ENCODE assay signal across 1 cellular context in the genomic region with DNA sequence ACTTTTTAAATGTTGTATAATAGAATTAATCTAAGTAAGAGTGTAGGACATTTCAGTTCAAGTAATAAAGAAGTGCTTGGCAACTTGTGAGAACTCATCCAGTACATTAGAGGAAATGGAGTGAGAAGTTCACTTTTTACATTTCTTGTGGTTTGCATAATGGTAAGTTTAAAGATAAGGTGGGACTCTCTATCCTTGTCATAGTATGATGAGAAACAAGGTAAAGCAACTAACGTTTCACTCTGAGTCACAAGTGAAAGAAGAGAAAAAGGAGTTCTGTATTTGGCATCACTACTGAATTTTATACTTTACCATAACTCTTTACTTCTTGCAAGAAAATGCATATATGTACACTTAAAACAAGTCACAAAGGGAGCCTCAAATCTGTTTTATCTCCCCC.
TF ChIP-seq lines count a peak whose summit lies in the region.

No MANE protein-coding gene starts in this region.

TF ChIP-seq in GM12878, 131 proteins besides CTCF, POLR2A, EP300 and RAD21 (continued from another document):
- TF ChIP-seq, protein P1, sequence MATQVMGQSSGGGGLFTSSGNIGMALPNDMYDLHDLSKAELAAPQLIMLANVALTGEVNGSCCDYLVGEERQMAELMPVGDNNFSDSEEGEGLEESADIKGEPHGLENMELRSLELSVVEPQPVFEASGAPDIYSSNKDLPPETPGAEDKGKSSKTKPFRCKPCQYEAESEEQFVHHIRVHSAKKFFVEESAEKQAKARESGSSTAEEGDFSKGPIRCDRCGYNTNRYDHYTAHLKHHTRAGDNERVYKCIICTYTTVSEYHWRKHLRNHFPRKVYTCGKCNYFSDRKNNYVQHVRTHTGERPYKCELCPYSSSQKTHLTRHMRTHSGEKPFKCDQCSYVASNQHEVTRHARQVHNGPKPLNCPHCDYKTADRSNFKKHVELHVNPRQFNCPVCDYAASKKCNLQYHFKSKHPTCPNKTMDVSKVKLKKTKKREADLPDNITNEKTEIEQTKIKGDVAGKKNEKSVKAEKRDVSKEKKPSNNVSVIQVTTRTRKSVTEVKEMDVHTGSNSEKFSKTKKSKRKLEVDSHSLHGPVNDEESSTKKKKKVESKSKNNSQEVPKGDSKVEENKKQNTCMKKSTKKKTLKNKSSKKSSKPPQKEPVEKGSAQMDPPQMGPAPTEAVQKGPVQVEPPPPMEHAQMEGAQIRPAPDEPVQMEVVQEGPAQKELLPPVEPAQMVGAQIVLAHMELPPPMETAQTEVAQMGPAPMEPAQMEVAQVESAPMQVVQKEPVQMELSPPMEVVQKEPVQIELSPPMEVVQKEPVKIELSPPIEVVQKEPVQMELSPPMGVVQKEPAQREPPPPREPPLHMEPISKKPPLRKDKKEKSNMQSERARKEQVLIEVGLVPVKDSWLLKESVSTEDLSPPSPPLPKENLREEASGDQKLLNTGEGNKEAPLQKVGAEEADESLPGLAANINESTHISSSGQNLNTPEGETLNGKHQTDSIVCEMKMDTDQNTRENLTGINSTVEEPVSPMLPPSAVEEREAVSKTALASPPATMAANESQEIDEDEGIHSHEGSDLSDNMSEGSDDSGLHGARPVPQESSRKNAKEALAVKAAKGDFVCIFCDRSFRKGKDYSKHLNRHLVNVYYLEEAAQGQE (IDR thresholded peaks at IDR 0.05; ENCODE audit: low read depth, low read length): no peak
- TF ChIP-seq, protein P2, sequence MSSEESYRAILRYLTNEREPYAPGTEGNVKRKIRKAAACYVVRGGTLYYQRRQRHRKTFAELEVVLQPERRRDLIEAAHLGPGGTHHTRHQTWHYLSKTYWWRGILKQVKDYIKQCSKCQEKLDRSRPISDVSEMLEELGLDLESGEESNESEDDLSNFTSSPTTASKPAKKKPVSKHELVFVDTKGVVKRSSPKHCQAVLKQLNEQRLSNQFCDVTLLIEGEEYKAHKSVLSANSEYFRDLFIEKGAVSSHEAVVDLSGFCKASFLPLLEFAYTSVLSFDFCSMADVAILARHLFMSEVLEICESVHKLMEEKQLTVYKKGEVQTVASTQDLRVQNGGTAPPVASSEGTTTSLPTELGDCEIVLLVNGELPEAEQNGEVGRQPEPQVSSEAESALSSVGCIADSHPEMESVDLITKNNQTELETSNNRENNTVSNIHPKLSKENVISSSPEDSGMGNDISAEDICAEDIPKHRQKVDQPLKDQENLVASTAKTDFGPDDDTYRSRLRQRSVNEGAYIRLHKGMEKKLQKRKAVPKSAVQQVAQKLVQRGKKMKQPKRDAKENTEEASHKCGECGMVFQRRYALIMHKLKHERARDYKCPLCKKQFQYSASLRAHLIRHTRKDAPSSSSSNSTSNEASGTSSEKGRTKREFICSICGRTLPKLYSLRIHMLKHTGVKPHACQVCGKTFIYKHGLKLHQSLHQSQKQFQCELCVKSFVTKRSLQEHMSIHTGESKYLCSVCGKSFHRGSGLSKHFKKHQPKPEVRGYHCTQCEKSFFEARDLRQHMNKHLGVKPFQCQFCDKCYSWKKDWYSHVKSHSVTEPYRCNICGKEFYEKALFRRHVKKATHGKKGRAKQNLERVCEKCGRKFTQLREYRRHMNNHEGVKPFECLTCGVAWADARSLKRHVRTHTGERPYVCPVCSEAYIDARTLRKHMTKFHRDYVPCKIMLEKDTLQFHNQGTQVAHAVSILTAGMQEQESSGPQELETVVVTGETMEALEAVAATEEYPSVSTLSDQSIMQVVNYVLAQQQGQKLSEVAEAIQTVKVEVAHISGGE (CRISPR knock-in tag; IDR thresholded peaks at IDR 0.05): no peak
- TF ChIP-seq MXI1 (IDR thresholded peaks at IDR 0.05; ENCODE audit: low read depth, low read length) (no peak), CBX5 (IDR thresholded peaks at IDR 0.05; ENCODE audit: low read depth) (no peak), IKZF2 (IDR thresholded peaks at IDR 0.05) (no peak), NBN (IDR thresholded peaks at IDR 0.05) (no peak), POLR2AphosphoS2 (IDR thresholded peaks at IDR 0.05; ENCODE audit: low read depth, low read length) (no peak), JUNB (IDR thresholded peaks at IDR 0.05) (peak; percentile 72), SIX5 (IDR thresholded peaks at IDR 0.05; ENCODE audit: low read depth, low read length, severe bottlenecking) (no peak), SMAD1 (IDR thresholded peaks at IDR 0.05; ENCODE audit: low read depth, partially characterized antibody) (no peak), RCOR1 (conservative IDR thresholded peaks at IDR 0.05; ENCODE audit: low read depth, low read length) (no peak), TCF7 (IDR thresholded peaks at IDR 0.05; ENCODE audit: borderline replicate concordance) (peak; percentile 15; the same call in 1 of the 2 replicates), ETV6 (conservative IDR thresholded peaks at IDR 0.05 in 1 of 2, IDR thresholded peaks at IDR 0.05 in 1 of 2; ENCODE audit: borderline replicate concordance in 1 of 2, low read depth in 1 of 2) (0 out of 4 replicates have a peak, but pooled peaks of 1 of the 2 experiments have one; percentile 17), RB1 (IDR thresholded peaks at IDR 0.05; ENCODE audit: borderline replicate concordance) (no peak), ZBED1 (IDR thresholded peaks at IDR 0.05; ENCODE audit: borderline replicate concordance) (no peak), FOXM1 (IDR thresholded peaks at IDR 0.05; ENCODE audit: low read depth, low read length) (peak; percentile 49; the same call in 1 of the 2 replicates), TCF3 (IDR thresholded peaks at IDR 0.05; ENCODE audit: borderline replicate concordance, insufficient read depth, low read depth, low read length) (no peak), PAX8 (IDR thresholded peaks at IDR 0.05) (no peak)
- TF ChIP-seq, protein P3, sequence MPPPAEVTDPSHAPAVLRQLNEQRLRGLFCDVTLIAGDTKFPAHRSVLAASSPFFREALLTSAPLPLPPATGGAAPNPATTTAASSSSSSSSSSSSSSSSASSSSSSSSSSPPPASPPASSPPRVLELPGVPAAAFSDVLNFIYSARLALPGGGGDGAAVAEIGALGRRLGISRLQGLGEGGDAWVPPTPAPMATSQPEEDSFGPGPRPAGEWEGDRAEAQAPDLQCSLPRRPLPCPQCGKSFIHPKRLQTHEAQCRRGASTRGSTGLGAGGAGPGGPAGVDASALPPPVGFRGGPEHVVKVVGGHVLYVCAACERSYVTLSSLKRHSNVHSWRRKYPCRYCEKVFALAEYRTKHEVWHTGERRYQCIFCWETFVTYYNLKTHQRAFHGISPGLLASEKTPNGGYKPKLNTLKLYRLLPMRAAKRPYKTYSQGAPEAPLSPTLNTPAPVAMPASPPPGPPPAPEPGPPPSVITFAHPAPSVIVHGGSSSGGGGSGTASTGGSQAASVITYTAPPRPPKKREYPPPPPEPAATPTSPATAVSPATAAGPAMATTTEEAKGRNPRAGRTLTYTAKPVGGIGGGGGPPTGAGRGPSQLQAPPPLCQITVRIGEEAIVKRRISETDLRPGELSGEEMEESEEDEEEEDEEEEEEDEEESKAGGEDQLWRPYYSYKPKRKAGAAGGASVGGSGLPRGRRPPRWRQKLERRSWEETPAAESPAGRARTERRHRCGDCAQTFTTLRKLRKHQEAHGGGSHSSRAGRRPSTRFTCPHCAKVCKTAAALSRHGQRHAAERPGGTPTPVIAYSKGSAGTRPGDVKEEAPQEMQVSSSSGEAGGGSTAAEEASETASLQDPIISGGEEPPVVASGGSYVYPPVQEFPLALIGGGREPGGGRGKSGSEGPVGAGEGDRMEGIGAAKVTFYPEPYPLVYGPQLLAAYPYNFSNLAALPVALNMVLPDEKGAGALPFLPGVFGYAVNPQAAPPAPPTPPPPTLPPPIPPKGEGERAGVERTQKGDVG (CRISPR knock-in tag; IDR thresholded peaks at IDR 0.05): no peak
